In genomic region chr16:60636636-60637035, GRCh38 we compare ENCODE assay signal across 6 cellular contexts.
DNase-seq lines count a peak whose midpoint lies in the region; ATAC-seq and TF ChIP-seq lines count a peak whose summit lies in the region.
"Not testable (repeated sequence)": the region's sequence is repeated elsewhere in the genome, so short reads cannot be mapped to it uniquely, and the experiment has no call there.

No MANE protein-coding gene starts in this region.

- not testable (repeated sequence) for H3K79me2 ChIP-seq in H9 (ENCODE audit: insufficient read depth, low read length)

- H3K27me3 Mint-ChIP-seq in H9 (ENCODE audit: low read depth); progenitor cell of endocrine pancreas: not testable (repeated sequence)

- not testable (repeated sequence) for H3K36me3 ChIP-seq in HUES64 (ENCODE audit: insufficient read depth, low read length); RWPE2 (ENCODE audit: low read depth)

- not testable (repeated sequence) for H3K27me3 ChIP-seq in H9 (ENCODE audit: insufficient read depth, low read length); HUES64 (ENCODE audit: insufficient read depth, low read length); RWPE2 (ENCODE audit: insufficient read depth, poor library complexity, severe bottlenecking)

- not testable (repeated sequence) for H3K9me3 ChIP-seq in H9 (ENCODE audit: control insufficient read depth, low read depth, low read length); HUES64 (ENCODE audit: insufficient read depth, low read depth, low read length); RWPE2 (ENCODE audit: severe bottlenecking)

- H3K79me1 ChIP-seq in H9 (ENCODE audit: insufficient read depth, low read depth, low read length, poor library complexity, severe bottlenecking): not testable (repeated sequence)

- peaks cover 16 to 18% of the 10 kb centered on the region in 2 experiments for H3K4me1 Mint-ChIP-seq in H9
- H3K4me1 Mint-ChIP-seq in progenitor cell of endocrine pancreas (ENCODE audit: low read depth): not testable (repeated sequence)

- WGBS in H9 (ENCODE audit: extremely low coverage, insufficient read length, low lambda C conversion rate): no CpG with 5 or more reads among the region's 5 CpGs
- 93% methylated on average over 5 of the region's 5 CpGs for WGBS in HUES64

- not testable (repeated sequence) for H3K4me2 ChIP-seq in H9 (ENCODE audit: insufficient read depth, insufficient read length, low read length)

- peaks cover 10 to 15% of the 10 kb centered on the region in 2 experiments for H3K9me3 Mint-ChIP-seq in H9
- H3K9me3 Mint-ChIP-seq in progenitor cell of endocrine pancreas (ENCODE audit: low read depth): peaks cover 11% of the 10 kb centered on the region

- not testable (repeated sequence) for H3K23me2 ChIP-seq in H9 (ENCODE audit: insufficient read length, low read depth, low read length, poor library complexity, severe bottlenecking)

- not testable (repeated sequence) for H3K9ac ChIP-seq in H9 (ENCODE audit: extremely low read depth, insufficient read length, low read length); HUES64 (ENCODE audit: low read depth, low read length)

- H4K91ac ChIP-seq in H9 (ENCODE audit: insufficient read length, low read depth, low read length): not testable (repeated sequence)

- not testable (repeated sequence) for H3K27ac ChIP-seq in H9 (ENCODE audit: insufficient read length, low read depth, low read length)
- H3K27ac ChIP-seq in HUES64 (ENCODE audit: low read depth, low read length) (peak overlapping the region; percentile 54; the same call in 1 of the 2 replicates), RWPE2 (ENCODE audit: poor library complexity, severe bottlenecking) (peak overlapping the region; percentile 24), epithelial cell of prostate (peak overlapping the region; percentile 38)

- not testable (repeated sequence) for H2AFZ ChIP-seq in H9 (ENCODE audit: low read length)

- not testable (repeated sequence) for H4K20me1 ChIP-seq in H9 (ENCODE audit: control insufficient read depth, insufficient read depth, insufficient read length)

- H2BK120ac ChIP-seq in H9 (ENCODE audit: low read depth, low read length, poor library complexity, severe bottlenecking): not testable (repeated sequence)

- H3K23ac ChIP-seq in H9 (ENCODE audit: insufficient read length, low read depth, low read length): not testable (repeated sequence)

- H3K4me1 ChIP-seq in H9 (ENCODE audit: insufficient read depth, low read length): not testable (repeated sequence)
- H3K4me1 ChIP-seq in HUES64 (ENCODE audit: insufficient read depth, low read length): peaks cover 16% of the 10 kb centered on the region
- H3K4me1 ChIP-seq in RWPE2 (ENCODE audit: insufficient read depth, poor library complexity, severe bottlenecking): peaks cover 14% of the 10 kb centered on the region

- not testable (repeated sequence) for H4K5ac ChIP-seq in H9 (ENCODE audit: insufficient read length, low read depth, low read length)

- not testable (repeated sequence) for H3K4ac ChIP-seq in H9 (ENCODE audit: low read depth, low read length)

- not testable (repeated sequence) for DNase-seq in H9; RWPE2 (ENCODE audit: low spot score); epithelial cell of prostate (ENCODE audit: low read depth, low spot score); progenitor cell of endocrine pancreas (ENCODE audit: low spot score, unreplicated experiment)
- DNase-seq in kidney tubule cell (ENCODE audit: low spot score): peak; percentile 9

- H3K4me3 ChIP-seq in HUES64 (ENCODE audit: low read length); RWPE2 (ENCODE audit: severe bottlenecking): not testable (repeated sequence)

- H3K18ac ChIP-seq in H9 (ENCODE audit: insufficient read length, low read depth, low read length): not testable (repeated sequence)

- H3K56ac ChIP-seq in H9 (ENCODE audit: insufficient read length, low read depth, low read length): not testable (repeated sequence)

- TF ChIP-seq CTCF in H9 (conservative IDR thresholded peaks at IDR 0.05); RWPE2 (IDR thresholded peaks at IDR 0.05; ENCODE audit: poor library complexity, severe bottlenecking); progenitor cell of endocrine pancreas (IDR thresholded peaks at IDR 0.05; ENCODE audit: unreplicated experiment): not testable (repeated sequence)

- not testable (repeated sequence) for H2BK5ac ChIP-seq in H9 (ENCODE audit: insufficient read length, low read length)

- H2AK5ac ChIP-seq in H9 (ENCODE audit: insufficient read length, low read length): not testable (repeated sequence)

- H3K4me3 Mint-ChIP-seq in H9; progenitor cell of endocrine pancreas (ENCODE audit: low read depth): not testable (repeated sequence)

- H2BK15ac ChIP-seq in H9 (ENCODE audit: low read depth, low read length): not testable (repeated sequence)

- H3K27ac Mint-ChIP-seq in H9: peak overlapping the region in 2 of 3 experiments; percentile 58 to 85; a peak in 4 of 7 replicates
- peak overlapping the region; percentile 21 for H3K27ac Mint-ChIP-seq in progenitor cell of endocrine pancreas

- not testable (repeated sequence) for H3K14ac ChIP-seq in H9 (ENCODE audit: insufficient read depth, low read length)

- not testable (repeated sequence) for H2BK20ac ChIP-seq in H9 (ENCODE audit: low read depth, low read length, poor library complexity, severe bottlenecking)

- H3K36me3 Mint-ChIP-seq in H9 (ENCODE audit: insufficient read depth in 1 of 3, low read depth in 3 of 3): peaks cover 3 to 12% (median 9%) of the 10 kb centered on the region in 3 experiments; a peak in 5 of 7 replicates
- not testable (repeated sequence) for H3K36me3 Mint-ChIP-seq in progenitor cell of endocrine pancreas (ENCODE audit: insufficient read depth)

- H4K8ac ChIP-seq in H9 (replicated peaks; ENCODE audit: insufficient read length, low read depth, low read length): not testable (repeated sequence)

- ATAC-seq in RWPE2 (ENCODE audit: low read depth): peak; percentile 40; the same call in 1 of the 3 replicates

- H2BK12ac ChIP-seq in H9 (ENCODE audit: insufficient read length, low read depth, low read length): not testable (repeated sequence)

- not testable (repeated sequence) for H3T11ph ChIP-seq in H9 (ENCODE audit: low read length)
